Comparison of ENCODE assay signal across 8 cellular contexts in genomic region chr5:160418561-160419457, GRCh38. TPM values are rescaled to one million over a fixed set of nuclear protein-coding genes. Genes with fewer than 3 reads are reported as not detected.
DNase-seq lines count a peak whose midpoint lies in the region; ATAC-seq and TF ChIP-seq lines count a peak whose summit lies in the region.

Gene SLU7 (minus strand): TSS chr5:160419081. CDS start chr5:160415294, 3,787 bp downstream.

- H3K4me3 ChIP-seq in H7 (ENCODE audit: insufficient read depth, low read depth, low read length) (peak within 1 kb of the TSS; percentile 72), fibroblast of the aortic adventitia (ENCODE audit: low read depth, low read length) (peak within 1 kb of the TSS; percentile 99)

- ATAC-seq in stimulated activated naive CD8-positive, alpha-beta T cell treated with anti-CD3 and anti-CD28 coated beads, Interleukin-15, amount 100 ng/mL, for 72 hours: peak; percentile 88

- H3K27ac Mint-ChIP-seq in nephron progenitor cell: peak within 1 kb of the TSS; percentile 98
- peak within 1 kb of the TSS; percentile 98 to 99 for H3K27ac Mint-ChIP-seq in stimulated activated naive CD8-positive, alpha-beta T cell treated with anti-CD3 and anti-CD28 coated beads, Interleukin-15, amount 100 ng/mL, for 72 hours

- H3K27me3 Mint-ChIP-seq in nephron progenitor cell (ENCODE audit: low read depth, poor library complexity): no peaks in the 10 kb centered on the region
- no peaks in the 10 kb centered on the region for H3K27me3 Mint-ChIP-seq in stimulated activated naive CD8-positive, alpha-beta T cell treated with anti-CD3 and anti-CD28 coated beads, Interleukin-15, amount 100 ng/mL, for 72 hours

- H3K36me3 ChIP-seq in H7 (replicated peaks; ENCODE audit: control insufficient read depth, insufficient read depth, low read length): peaks cover 13% of the 10 kb centered on the region

- DNase-seq in ELF-1 (ENCODE audit: low read depth, low spot score) (peak; percentile 97), H7 (peak; percentile 90), M059J (ENCODE audit: low read depth) (peak; percentile 96), SHP77 (lab: John Stamatoyannopoulos, UW) (peak; percentile 89 to 94), fibroblast of the aortic adventitia (ENCODE audit: low read depth) (peak; percentile 94), nephron progenitor cell (peak; percentile 95)
- peak; percentile 89 for DNase-seq in activated effector memory CD4-positive, alpha-beta T cell treated with Interleukin-2 at 50 U/mL for 16 hours
- peak; percentile 89 to 94 for DNase-seq in stimulated activated naive CD8-positive, alpha-beta T cell treated with anti-CD3 and anti-CD28 coated beads, Interleukin-15, amount 100 ng/mL, for 72 hours

- TF ChIP-seq CTCF in fibroblast of the aortic adventitia (IDR thresholded peaks at IDR 0.05; ENCODE audit: insufficient read depth, low read length): no peak
- no peak for TF ChIP-seq CTCF in nephron progenitor cell (IDR thresholded peaks at IDR 0.05)

- H3K9me3 Mint-ChIP-seq in nephron progenitor cell: no peaks in the 10 kb centered on the region
- H3K9me3 Mint-ChIP-seq in stimulated activated naive CD8-positive, alpha-beta T cell treated with anti-CD3 and anti-CD28 coated beads, Interleukin-15, amount 100 ng/mL, for 72 hours: no peaks in the 10 kb centered on the region

- no peaks in the 10 kb centered on the region for H3K27me3 ChIP-seq in H7 (ENCODE audit: control insufficient read depth, insufficient read depth, low read length)

- H3K4me1 Mint-ChIP-seq in nephron progenitor cell: peaks cover 71% of the 10 kb centered on the region
- H3K4me1 Mint-ChIP-seq in stimulated activated naive CD8-positive, alpha-beta T cell treated with anti-CD3 and anti-CD28 coated beads, Interleukin-15, amount 100 ng/mL, for 72 hours: peaks cover 67% of the 10 kb centered on the region

- peak within 1 kb of the TSS; percentile 97 for H3K4me3 Mint-ChIP-seq in nephron progenitor cell
- peak within 1 kb of the TSS; percentile 94 to 99 for H3K4me3 Mint-ChIP-seq in stimulated activated naive CD8-positive, alpha-beta T cell treated with anti-CD3 and anti-CD28 coated beads, Interleukin-15, amount 100 ng/mL, for 72 hours

- peaks cover under 1% of the 10 kb centered on the region for H3K36me3 Mint-ChIP-seq in nephron progenitor cell (ENCODE audit: low read depth)

RNA-seq across cellular contexts. Expression of gene SLU7, which starts in this region (rescaled TPM):
- total RNA-seq in H7 (2014; rRNA removed; shearing (Covaris generic)): 19.8 and 22.3 TPM in 2 replicates
- 31.8 and 64.1 TPM in 2 replicates for total RNA-seq in M059J (2014; rRNA removed; shearing (Covaris generic))
- 59.5 and 69.7 TPM in 2 replicates for total RNA-seq in fibroblast of the aortic adventitia (ENCODE audit: low replicate concordance)

Comparison
In these comparisons a context has a peak if more than half of its experiments do, and no peak if none do; other contexts are left out.
1. Peak in every context shown above with its lines: DNase-seq, ATAC-seq and H3K4me3 ChIP-seq.